In the genomic region with DNA sequence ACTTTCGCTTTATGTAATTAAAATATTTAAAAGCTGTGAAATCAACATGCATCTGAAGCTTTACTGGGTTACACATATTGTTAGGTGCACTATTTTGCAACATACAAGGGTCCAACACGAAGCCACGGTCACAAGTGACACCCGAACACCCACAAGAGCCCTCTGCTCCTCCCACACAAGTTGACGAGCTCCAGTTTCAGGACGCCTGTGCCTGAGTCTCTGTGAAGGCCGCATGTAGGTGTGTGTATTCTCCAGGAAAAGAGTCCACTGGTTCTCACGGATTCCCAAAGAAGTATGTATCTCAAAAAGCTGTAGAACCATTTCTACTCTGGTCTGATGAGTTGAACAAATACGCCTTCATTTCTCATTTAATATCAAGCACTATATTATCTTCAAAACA, we compare ENCODE assay signal across 16 cellular contexts. TPM values are rescaled to one million over a fixed set of nuclear protein-coding genes. Genes with fewer than 3 reads are reported as not detected.
A peak's percentile ranks its signal among the peaks of the same experiment; 100 is the strongest.
DNase-seq lines count a peak whose midpoint lies in the region; ATAC-seq and TF ChIP-seq lines count a peak whose summit lies in the region.
"Had no signal": no experiment of that assay in that cellular context is flagged by ENCODE, and none has a peak within 500 bp of the region (broad histone marks: within the 10 kb centered on the region; RNA-seq: fewer than 3 reads in every experiment).

No MANE protein-coding gene starts in this region.

- H3K4me1 Mint-ChIP-seq in activated naive CD8-positive, alpha-beta T cell treated with anti-CD3 and anti-CD28 coated beads, Interleukin-2, amount 10 ng/mL, durations not matched to agents 7 days and 5 days = peaks cover 30% of the 10 kb centered on the region
- H3K4me1 Mint-ChIP-seq in activated naive CD8-positive, alpha-beta T cell treated with anti-CD3 and anti-CD28 coated beads for 36 hours = peaks cover 37% of the 10 kb centered on the region
- peaks cover 73% of the 10 kb centered on the region for H3K4me1 Mint-ChIP-seq in stimulated activated memory B cell treated with anti-CD40 and anti-IgM and Interleukin-4, amounts not matched to agents 10 μg/mL and 1 μg/mL and 100 μg/mL, for 72 hours
- H3K4me1 Mint-ChIP-seq: WTC11 had no signal

- intact Hi-C loops in transverse colon (cut with DNase I; ENCODE audit: low total_unique reads) = no loop called here

- no peak overlapping the region for H3K4me3 Mint-ChIP-seq in activated naive CD8-positive, alpha-beta T cell treated with anti-CD3 and anti-CD28 coated beads, Interleukin-2, amount 10 ng/mL, durations not matched to agents 7 days and 5 days
- H3K4me3 Mint-ChIP-seq in activated naive CD8-positive, alpha-beta T cell treated with anti-CD3 and anti-CD28 coated beads for 36 hours = no peak overlapping the region
- H3K4me3 Mint-ChIP-seq in stimulated activated memory B cell treated with anti-CD40 and anti-IgM and Interleukin-4, amounts not matched to agents 10 μg/mL and 1 μg/mL and 100 μg/mL, for 72 hours = peak overlapping the region; percentile 54
- H3K4me3 Mint-ChIP-seq: WTC11 had no signal

- H3K36me3 Mint-ChIP-seq in activated naive CD8-positive, alpha-beta T cell treated with anti-CD3 and anti-CD28 coated beads, Interleukin-2, amount 10 ng/mL, durations not matched to agents 7 days and 5 days = peaks cover 25% of the 10 kb centered on the region
- H3K36me3 Mint-ChIP-seq in activated naive CD8-positive, alpha-beta T cell treated with anti-CD3 and anti-CD28 coated beads for 36 hours = peaks cover 47% of the 10 kb centered on the region
- H3K36me3 Mint-ChIP-seq in stimulated activated memory B cell treated with anti-CD40 and anti-IgM and Interleukin-4, amounts not matched to agents 10 μg/mL and 1 μg/mL and 100 μg/mL, for 72 hours = peaks cover 52% of the 10 kb centered on the region

- no peak for ATAC-seq in activated naive CD8-positive, alpha-beta T cell treated with anti-CD3 and anti-CD28 coated beads, Interleukin-2, amount 10 ng/mL, durations not matched to agents 7 days and 5 days (ENCODE audit: low read depth)
- peak; percentile 24 for ATAC-seq in HG03066 (IDR thresholded peaks at IDR 0.05; ENCODE audit: low read depth, unreplicated experiment)
- ATAC-seq in stimulated activated memory B cell treated with anti-CD40 and anti-IgM and Interleukin-4, amounts not matched to agents 10 μg/mL and 1 μg/mL and 100 μg/mL, for 72 hours = no peak
- ATAC-seq: K562, left lung, WTC11 had no signal

- H3K27me3 ChIP-seq in adipocyte (replicated peaks; ENCODE audit: control insufficient read depth, insufficient read depth, low read length) = no peaks in the 10 kb centered on the region
- no peaks in the 10 kb centered on the region for H3K27me3 ChIP-seq in transverse colon
- H3K27me3 ChIP-seq: left lung, uterus had no signal

- peaks cover 20% of the 10 kb centered on the region for H3K36me3 ChIP-seq in adipocyte (ENCODE audit: control insufficient read depth, insufficient read depth, low read length, severe bottlenecking)
- peaks cover 0 to 15% (median 3%) of the 10 kb centered on the region in 4 donors for H3K36me3 ChIP-seq in transverse colon
- H3K36me3 ChIP-seq: uterus had no signal

- WGBS in transverse colon (ENCODE audit: low coverage in 1 of 2), 2 donors = 81 to 87% methylated on average over 6 to 9 of the region's 9 CpGs

- POLR2A ChIA-PET in activated naive CD8-positive, alpha-beta T cell treated with anti-CD3 and anti-CD28 coated beads, Interleukin-2, amount 10 ng/mL, durations not matched to agents 7 days and 5 days (lab: Charles Lee) = interaction anchor here (1.1 kb wide), 1 partner anchor 12 kb away, joined by 3 read pairs; a partner anchor contains a TSS

- no peak overlapping the region for H3K27ac ChIP-seq in transverse colon

- H3K9ac ChIP-seq in adipocyte (ENCODE audit: low read length) = peak overlapping the region; percentile 70

- H3K27ac Mint-ChIP-seq in activated naive CD8-positive, alpha-beta T cell treated with anti-CD3 and anti-CD28 coated beads, Interleukin-2, amount 10 ng/mL, durations not matched to agents 7 days and 5 days = peak overlapping the region; percentile 5
- no peak overlapping the region for H3K27ac Mint-ChIP-seq in activated naive CD8-positive, alpha-beta T cell treated with anti-CD3 and anti-CD28 coated beads for 36 hours
- peak overlapping the region; percentile 99 for H3K27ac Mint-ChIP-seq in stimulated activated memory B cell treated with anti-CD40 and anti-IgM and Interleukin-4, amounts not matched to agents 10 μg/mL and 1 μg/mL and 100 μg/mL, for 72 hours
- H3K27ac Mint-ChIP-seq: WTC11 had no signal

- peaks cover 66% of the 10 kb centered on the region for H3K4me1 ChIP-seq in adipocyte (ENCODE audit: control insufficient read depth, insufficient read depth, low read length)
- peaks cover 4 to 32% (median 8%) of the 10 kb centered on the region in 4 donors for H3K4me1 ChIP-seq in transverse colon
- H3K4me1 ChIP-seq: uterus had no signal

- no peak for TF ChIP-seq POLR2A in transverse colon (IDR thresholded peaks at IDR 0.05)

- H3K27me3 Mint-ChIP-seq in activated naive CD8-positive, alpha-beta T cell treated with anti-CD3 and anti-CD28 coated beads, Interleukin-2, amount 10 ng/mL, durations not matched to agents 7 days and 5 days = no peaks in the 10 kb centered on the region
- H3K27me3 Mint-ChIP-seq in activated naive CD8-positive, alpha-beta T cell treated with anti-CD3 and anti-CD28 coated beads for 36 hours = no peaks in the 10 kb centered on the region
- no peaks in the 10 kb centered on the region for H3K27me3 Mint-ChIP-seq in stimulated activated memory B cell treated with anti-CD40 and anti-IgM and Interleukin-4, amounts not matched to agents 10 μg/mL and 1 μg/mL and 100 μg/mL, for 72 hours

- TF ChIP-seq CTCF in transverse colon (IDR thresholded peaks at IDR 0.05) = no peak

- no peak for TF ChIP-seq EP300 in transverse colon (IDR thresholded peaks at IDR 0.05; ENCODE audit: low read depth)

- no peak for DNase-seq in activated naive CD8-positive, alpha-beta T cell treated with anti-CD3 and anti-CD28 coated beads, Interleukin-2, amount 10 ng/mL, durations not matched to agents 7 days and 5 days
- no peak for DNase-seq in activated naive CD8-positive, alpha-beta T cell treated with anti-CD3 and anti-CD28 coated beads for 36 hours
- DNase-seq in adipocyte (ENCODE audit: low read depth) (no peak), transverse colon (no peak), NCI-H524 (lab: John Stamatoyannopoulos, UW) (no peak), HuH-7 (ENCODE audit: low spot score) (no peak)
- DNase-seq: activated gamma-delta T cell treated with Interleukin-2 at 50 U/mL for 16 hours, cerebellar nuclear complex, DND-41, left lung, NCI-H69, uterus had no signal

- H3K9me3 Mint-ChIP-seq in activated naive CD8-positive, alpha-beta T cell treated with anti-CD3 and anti-CD28 coated beads, Interleukin-2, amount 10 ng/mL, durations not matched to agents 7 days and 5 days = no peaks in the 10 kb centered on the region
- no peaks in the 10 kb centered on the region for H3K9me3 Mint-ChIP-seq in activated naive CD8-positive, alpha-beta T cell treated with anti-CD3 and anti-CD28 coated beads for 36 hours
- no peaks in the 10 kb centered on the region for H3K9me3 Mint-ChIP-seq in stimulated activated memory B cell treated with anti-CD40 and anti-IgM and Interleukin-4, amounts not matched to agents 10 μg/mL and 1 μg/mL and 100 μg/mL, for 72 hours

- in situ Hi-C loops in transverse colon (cut with MboI; ENCODE audit: low pct_ligation_motif_present in 1 of 4, low pct_unique_long_range_greater_than_20kb in 1 of 4, low sequenced_read_pairs in 3 of 4) = no loop called here

- H3K9me3 ChIP-seq in adipocyte (ENCODE audit: control insufficient read depth, low read length) = no peaks in the 10 kb centered on the region
- H3K9me3 ChIP-seq in transverse colon = no peaks in the 10 kb centered on the region
- H3K9me3 ChIP-seq: left lung, uterus had no signal

- H3K4me3 ChIP-seq in adipocyte (ENCODE audit: low read length) (no peak overlapping the region), transverse colon (no peak overlapping the region)
- H3K4me3 ChIP-seq: K562, left lung, uterus had no signal

RNA-seq across cellular contexts. Expression of a gene that starts 12.0 kb away (rescaled TPM):
- 10 to 100 TPM; 21.4 to 25.8 TPM for total RNA-seq in activated naive CD8-positive, alpha-beta T cell treated with anti-CD3 and anti-CD28 coated beads, Interleukin-2, amount 10 ng/mL, durations not matched to agents 7 days and 5 days
- 10 to 100 TPM; 18.6 to 22.0 TPM for total RNA-seq in activated naive CD8-positive, alpha-beta T cell treated with anti-CD3 and anti-CD28 coated beads for 36 hours
- 10 to 100 TPM; 13.1 to 41.2 (median 32.7) TPM for total RNA-seq in transverse colon

RNA-seq across cellular contexts. Expression of a gene that starts 41.5 kb away (rescaled TPM):
- not detected for total RNA-seq in activated naive CD8-positive, alpha-beta T cell treated with anti-CD3 and anti-CD28 coated beads, Interleukin-2, amount 10 ng/mL, durations not matched to agents 7 days and 5 days
- under 1 TPM; 0.27 to 0.30 TPM for total RNA-seq in activated naive CD8-positive, alpha-beta T cell treated with anti-CD3 and anti-CD28 coated beads for 36 hours
- total RNA-seq in transverse colon = not detected
